13 cellular contexts compared by ENCODE assay signal in the genomic region with DNA sequence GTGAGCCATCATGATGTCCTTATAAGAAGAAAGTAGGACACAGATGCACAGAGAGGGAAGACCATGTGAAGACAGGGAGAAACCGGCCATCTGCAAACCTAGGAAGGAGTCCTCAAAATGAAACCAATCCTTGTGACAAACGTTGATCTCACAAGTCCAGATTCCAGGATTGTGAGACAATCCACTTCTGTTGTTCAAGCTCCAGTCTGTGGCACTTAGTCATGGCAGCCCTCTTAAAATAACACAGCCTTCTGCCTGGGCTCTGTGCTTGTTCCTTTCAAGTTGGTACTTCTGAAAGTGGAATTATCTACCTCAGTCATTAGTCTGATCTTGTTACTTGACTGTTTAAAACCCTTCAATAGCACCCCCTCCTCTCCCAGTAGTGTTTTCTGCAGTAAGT.
DNase-seq lines count a peak whose midpoint lies in the region; ATAC-seq and TF ChIP-seq lines count a peak whose summit lies in the region.
"Had no signal": no experiment of that assay in that cellular context is flagged by ENCODE, and none has a peak within 500 bp of the region (broad histone marks: within the 10 kb centered on the region; RNA-seq: fewer than 3 reads in every experiment).

No MANE protein-coding gene starts in this region.

- DNase-seq in GM04504 (ENCODE audit: low read depth), result peak; percentile 56
- no peak for DNase-seq in RWPE2 (ENCODE audit: low spot score)
- peak; percentile 65 to 93 for DNase-seq in fibroblast of lung (ENCODE audit: low read depth in 2 of 2)
- peak; percentile 90 for DNase-seq in renal cortical epithelial cell (ENCODE audit: low read depth)
- DNase-seq in effector memory CD4-positive, alpha-beta T cell, result no peak
- DNase-seq in activated naive CD4-positive, alpha-beta T cell (lab: John Stamatoyannopoulos, UW), result no peak
- DNase-seq in NCI-H187 (lab: John Stamatoyannopoulos, UW), result no peak
- DNase-seq in GM13977 (ENCODE audit: low spot score), result no peak
- DNase-seq: activated CD4-positive, alpha-beta T cell treated with anti-CD3 and anti-CD28 coated beads, Interleukin-2, amount 50 U/mL, for 48 hours; activated gamma-delta T cell treated with Interleukin-2 at 50 U/mL for 16 hours; heart left ventricle; stimulated activated CD4-positive, alpha-beta T cell treated with anti-CD3 and anti-CD28 coated beads, Interleukin-4, amount 100 ng/mL, for 4 hours; stimulated activated naive CD8-positive, alpha-beta T cell treated with anti-CD3 and anti-CD28 coated beads, Interleukin-15, amount 100 ng/mL, for 72 hours had no signal

- in situ Hi-C loops in GM13977 (cut with MboI; ENCODE audit: low pct_unique_long_range_greater_than_20kb, low sequenced_read_pairs, unreplicated experiment), result no loop called here

- no peak for TF ChIP-seq CTCF in RWPE2 (IDR thresholded peaks at IDR 0.05; ENCODE audit: poor library complexity, severe bottlenecking)
- no peak for TF ChIP-seq CTCF in fibroblast of lung (conservative IDR thresholded peaks at IDR 0.05 in 1 of 2, IDR thresholded peaks at IDR 0.05 in 1 of 2; ENCODE audit: low read depth in 1 of 2, low read length in 2 of 2)
- TF ChIP-seq CTCF in GM13977 (IDR thresholded peaks at IDR 0.05; ENCODE audit: extremely low read depth, insufficient read depth, missing control alignments), result no peak

- no peak overlapping the region for H3K4me3 ChIP-seq in RWPE2 (ENCODE audit: severe bottlenecking)
- no peak overlapping the region for H3K4me3 ChIP-seq in fibroblast of lung (replicated peaks in 1 of 4; ENCODE audit: control extremely low read depth in 1 of 4, insufficient read depth in 1 of 4, low read depth in 3 of 4, low read length in 4 of 4)
- H3K4me3 ChIP-seq in effector memory CD4-positive, alpha-beta T cell (ENCODE audit: insufficient read depth, low read depth, low read length, poor library complexity, severe bottlenecking), result no peak overlapping the region
- H3K4me3 ChIP-seq: heart left ventricle had no signal

- no peak overlapping the region for H3K9ac ChIP-seq in fibroblast of lung (ENCODE audit: insufficient read depth, low read length)

- H3K79me2 ChIP-seq in fibroblast of lung (ENCODE audit: control insufficient read depth, insufficient read depth, low read length), result no peaks in the 10 kb centered on the region

- H3K9me3 ChIP-seq in RWPE2 (ENCODE audit: severe bottlenecking), result no peaks in the 10 kb centered on the region
- no peaks in the 10 kb centered on the region for H3K9me3 ChIP-seq in fibroblast of lung (ENCODE audit: control insufficient read depth, insufficient read depth, low read depth, low read length)
- H3K9me3 ChIP-seq in effector memory CD4-positive, alpha-beta T cell (ENCODE audit: control insufficient read depth, low read length), result no peaks in the 10 kb centered on the region
- H3K9me3 ChIP-seq: heart left ventricle had no signal

- no peaks in the 10 kb centered on the region for H4K20me1 ChIP-seq in fibroblast of lung (ENCODE audit: control insufficient read depth, extremely low read depth, insufficient read depth, low read length)

- no peaks in the 10 kb centered on the region for H3K36me3 ChIP-seq in RWPE2 (ENCODE audit: low read depth)
- no peaks in the 10 kb centered on the region for H3K36me3 ChIP-seq in fibroblast of lung (ENCODE audit: control insufficient read depth, insufficient read depth, low read length)
- no peaks in the 10 kb centered on the region for H3K36me3 ChIP-seq in effector memory CD4-positive, alpha-beta T cell (ENCODE audit: control insufficient read depth, insufficient read depth, low read length)
- H3K36me3 ChIP-seq: heart left ventricle had no signal

- peak overlapping the region; percentile 99 for H3K27ac ChIP-seq in RWPE2 (ENCODE audit: poor library complexity, severe bottlenecking)
- H3K27ac ChIP-seq in fibroblast of lung (ENCODE audit: insufficient read depth, low read length), result peak overlapping the region; percentile 94
- no peak overlapping the region for H3K27ac ChIP-seq in effector memory CD4-positive, alpha-beta T cell (ENCODE audit: insufficient read depth, low read length, poor library complexity, severe bottlenecking)

- ATAC-seq in RWPE2 (ENCODE audit: low read depth), result no peak; the same call in 2 of the 3 replicates
- ATAC-seq: stimulated activated naive CD8-positive, alpha-beta T cell treated with anti-CD3 and anti-CD28 coated beads, Interleukin-15, amount 100 ng/mL, for 72 hours had no signal

- H3K4me2 ChIP-seq in fibroblast of lung (ENCODE audit: extremely low read depth, insufficient read depth, low read length), result peak overlapping the region; percentile 65

- H3K27me3 ChIP-seq in RWPE2 (ENCODE audit: insufficient read depth, poor library complexity, severe bottlenecking) (no peaks in the 10 kb centered on the region), fibroblast of lung (ENCODE audit: control insufficient read depth, insufficient read depth, low read length) (no peaks in the 10 kb centered on the region)
- no peaks in the 10 kb centered on the region for H3K27me3 ChIP-seq in effector memory CD4-positive, alpha-beta T cell (replicated peaks; ENCODE audit: control insufficient read depth, insufficient read depth, low read length, poor library complexity, severe bottlenecking)
- H3K27me3 ChIP-seq: heart left ventricle had no signal

- peak overlapping the region; percentile 50 for H2AFZ ChIP-seq in fibroblast of lung (ENCODE audit: low read length)

- H3K4me1 ChIP-seq in RWPE2 (ENCODE audit: insufficient read depth, poor library complexity, severe bottlenecking), result peaks cover 41% of the 10 kb centered on the region
- H3K4me1 ChIP-seq in fibroblast of lung (ENCODE audit: control insufficient read depth, extremely low read depth, insufficient read depth, low read length), result peaks cover 29% of the 10 kb centered on the region
- no peaks in the 10 kb centered on the region for H3K4me1 ChIP-seq in effector memory CD4-positive, alpha-beta T cell (ENCODE audit: control insufficient read depth, insufficient read depth, low read length, poor library complexity, severe bottlenecking)

Comparison
In these comparisons a context has a peak if more than half of its experiments do, and no peak if none do; other contexts are left out.
1. DNase-seq: peak in GM04504 (single experiment), fibroblast of lung (2 of 2) and renal cortical epithelial cell (single experiment); none in RWPE2 (single experiment), effector memory CD4-positive, alpha-beta T cell (0 of 3), activated naive CD4-positive, alpha-beta T cell (0 of 4), NCI-H187 (0 of 2) and GM13977 (single experiment).